18 cellular contexts compared by ENCODE assay signal in the genomic region with DNA sequence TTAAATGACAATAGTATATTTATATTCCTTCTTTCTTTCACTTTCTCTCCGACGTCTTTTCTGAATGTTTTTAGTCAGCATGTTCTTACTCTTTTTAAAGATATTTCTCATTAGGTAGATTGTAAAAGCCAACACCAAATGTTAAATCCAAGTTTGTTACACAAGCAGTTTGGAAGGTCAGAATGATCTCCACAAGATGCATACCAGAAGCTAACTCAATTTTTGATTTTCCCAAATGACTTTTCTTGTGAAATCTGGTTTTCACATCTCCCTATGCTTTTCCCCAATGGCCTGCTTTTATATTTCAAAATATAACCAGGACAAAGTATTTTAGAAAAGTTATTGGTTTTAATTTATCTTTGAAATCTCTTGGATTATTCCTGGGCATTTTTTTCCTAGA. TPM values are rescaled to one million over a fixed set of nuclear protein-coding genes. Genes with fewer than 3 reads are reported as not detected.
DNase-seq lines count a peak whose midpoint lies in the region; ATAC-seq and TF ChIP-seq lines count a peak whose summit lies in the region.
"Had no signal": no experiment of that assay in that cellular context is flagged by ENCODE, and none has a peak within 500 bp of the region (broad histone marks: within the 10 kb centered on the region; RNA-seq: fewer than 3 reads in every experiment).

No MANE protein-coding gene starts in this region.

- peak overlapping the region; percentile 61 for H3K4me3 Mint-ChIP-seq in stimulated activated naive CD8-positive, alpha-beta T cell treated with anti-CD3 and anti-CD28 coated beads, Interleukin-15, Interleukin-2, amounts not matched to agents 100 ng/mL and 50 ng/mL, for 24 hours
- H3K4me3 Mint-ChIP-seq: GM23338 had no signal

- H3K9me3 ChIP-seq in gastrocnemius medialis = no peaks in the 10 kb centered on the region

- no peak for ATAC-seq in stimulated activated naive CD8-positive, alpha-beta T cell treated with anti-CD3 and anti-CD28 coated beads, Interleukin-15, Interleukin-2, amounts not matched to agents 100 U/mL and 50 U/mL, for 24 hours
- ATAC-seq in Right ventricle myocardium superior (ENCODE audit: poor library complexity) (peak; percentile 54), gastrocnemius medialis (peak; percentile 55 to 68), GM21526 (IDR thresholded peaks at IDR 0.05; ENCODE audit: low FRiP score, unreplicated experiment) (no peak)
- ATAC-seq: GM23338, mucosa of descending colon, PC-3 had no signal

- intact Hi-C loops in Right ventricle myocardium superior (cut with DNase I) (no loop called here), gastrocnemius medialis (cut with DNase I; ENCODE audit: low total_unique reads) (no loop called here)

- H3K9me3 Mint-ChIP-seq in stimulated activated naive CD8-positive, alpha-beta T cell treated with anti-CD3 and anti-CD28 coated beads, Interleukin-15, Interleukin-2, amounts not matched to agents 100 ng/mL and 50 ng/mL, for 24 hours = peaks cover 20% of the 10 kb centered on the region

- no peaks in the 10 kb centered on the region for H3K27me3 ChIP-seq in gastrocnemius medialis

- peaks cover 22 to 31% of the 10 kb centered on the region in 2 donors for H3K4me1 ChIP-seq in gastrocnemius medialis

- H3K27me3 Mint-ChIP-seq in stimulated activated naive CD8-positive, alpha-beta T cell treated with anti-CD3 and anti-CD28 coated beads, Interleukin-15, Interleukin-2, amounts not matched to agents 100 ng/mL and 50 ng/mL, for 24 hours = no peaks in the 10 kb centered on the region

- in situ Hi-C loops in gastrocnemius medialis (cut with MboI; ENCODE audit: low sequenced_read_pairs in 4 of 4) = no loop called here

- no peaks in the 10 kb centered on the region for H3K36me3 ChIP-seq in gastrocnemius medialis

- H3K36me3 Mint-ChIP-seq in stimulated activated naive CD8-positive, alpha-beta T cell treated with anti-CD3 and anti-CD28 coated beads, Interleukin-15, Interleukin-2, amounts not matched to agents 100 ng/mL and 50 ng/mL, for 24 hours (ENCODE audit: low read depth) = peaks cover 7% of the 10 kb centered on the region

- TF ChIP-seq CTCF in gastrocnemius medialis (IDR thresholded peaks at IDR 0.05 in 4 of 5, conservative IDR thresholded peaks at IDR 0.05 in 1 of 5) = no peak

- H3K4me1 Mint-ChIP-seq in stimulated activated naive CD8-positive, alpha-beta T cell treated with anti-CD3 and anti-CD28 coated beads, Interleukin-15, Interleukin-2, amounts not matched to agents 100 ng/mL and 50 ng/mL, for 24 hours (ENCODE audit: low read depth) = peaks cover 15% of the 10 kb centered on the region

- H3K27ac Mint-ChIP-seq in stimulated activated naive CD8-positive, alpha-beta T cell treated with anti-CD3 and anti-CD28 coated beads, Interleukin-15, Interleukin-2, amounts not matched to agents 100 ng/mL and 50 ng/mL, for 24 hours = no peak overlapping the region
- H3K27ac Mint-ChIP-seq: GM23338 had no signal

- peak overlapping the region; percentile 37 to 76 (median 67) for H3K27ac ChIP-seq in gastrocnemius medialis
- H3K27ac ChIP-seq: VCaP had no signal

- DNase-seq in stimulated activated naive CD8-positive, alpha-beta T cell treated with anti-CD3 and anti-CD28 coated beads, Interleukin-15, Interleukin-2, amounts not matched to agents 100 U/mL and 50 U/mL, for 24 hours = no peak
- DNase-seq in Right ventricle myocardium superior (no peak), gastrocnemius medialis (no peak), CD1c-positive myeloid dendritic cell (ENCODE audit: extremely low spot score) (no peak), dedifferentiated amniotic fluid mesenchymal stem cell (ENCODE audit: extremely low spot score) (no peak), NCI-H226 (no peak)
- DNase-seq: amniotic stem cell; dermis blood vessel endothelial cell; DMS 273 treated with DMSO at 0.1 percent for 48 hours; mucosa of descending colon; NCI-H1105 treated with DMSO at 0.1 percent for 48 hours; PC-3; stimulated activated CD4-positive, alpha-beta T cell treated with anti-CD3 and anti-CD28 coated beads, Interleukin-4, amount 100 ng/mL, for 4 hours; stimulated activated naive CD4-positive, alpha-beta T cell had no signal

- H3K4me3 ChIP-seq in gastrocnemius medialis = peak overlapping the region in 3 of 4 donors; percentile 22 to 35 (median 26)
- H3K4me3 ChIP-seq: GM23338, mucosa of descending colon had no signal

- no peak for TF ChIP-seq POLR2A in gastrocnemius medialis (IDR thresholded peaks at IDR 0.05)

RNA-seq across cellular contexts. Expression of gene TPRG1, which starts 49.7 kb away (rescaled TPM):
- total RNA-seq in Right ventricle myocardium superior = 2.7 TPM
- 1 to 10 TPM; 2.8 to 9.0 (median 3.2) TPM for total RNA-seq in gastrocnemius medialis
- total RNA-seq: dermis blood vessel endothelial cell had no signal

Comparison
In these comparisons a context has a peak if more than half of its experiments do, and no peak if none do; other contexts are left out.
1. ATAC-seq: peak in Right ventricle myocardium superior (single experiment) and gastrocnemius medialis (2 of 2); none in stimulated activated naive CD8-positive, alpha-beta T cell treated with anti-CD3 and anti-CD28 coated beads, Interleukin-15, Interleukin-2, amounts not matched to agents 100 U/mL and 50 U/mL, for 24 hours (single experiment) and GM21526 (single experiment).